Comparison of ENCODE assay signal across 1 cellular context in the genomic region with DNA sequence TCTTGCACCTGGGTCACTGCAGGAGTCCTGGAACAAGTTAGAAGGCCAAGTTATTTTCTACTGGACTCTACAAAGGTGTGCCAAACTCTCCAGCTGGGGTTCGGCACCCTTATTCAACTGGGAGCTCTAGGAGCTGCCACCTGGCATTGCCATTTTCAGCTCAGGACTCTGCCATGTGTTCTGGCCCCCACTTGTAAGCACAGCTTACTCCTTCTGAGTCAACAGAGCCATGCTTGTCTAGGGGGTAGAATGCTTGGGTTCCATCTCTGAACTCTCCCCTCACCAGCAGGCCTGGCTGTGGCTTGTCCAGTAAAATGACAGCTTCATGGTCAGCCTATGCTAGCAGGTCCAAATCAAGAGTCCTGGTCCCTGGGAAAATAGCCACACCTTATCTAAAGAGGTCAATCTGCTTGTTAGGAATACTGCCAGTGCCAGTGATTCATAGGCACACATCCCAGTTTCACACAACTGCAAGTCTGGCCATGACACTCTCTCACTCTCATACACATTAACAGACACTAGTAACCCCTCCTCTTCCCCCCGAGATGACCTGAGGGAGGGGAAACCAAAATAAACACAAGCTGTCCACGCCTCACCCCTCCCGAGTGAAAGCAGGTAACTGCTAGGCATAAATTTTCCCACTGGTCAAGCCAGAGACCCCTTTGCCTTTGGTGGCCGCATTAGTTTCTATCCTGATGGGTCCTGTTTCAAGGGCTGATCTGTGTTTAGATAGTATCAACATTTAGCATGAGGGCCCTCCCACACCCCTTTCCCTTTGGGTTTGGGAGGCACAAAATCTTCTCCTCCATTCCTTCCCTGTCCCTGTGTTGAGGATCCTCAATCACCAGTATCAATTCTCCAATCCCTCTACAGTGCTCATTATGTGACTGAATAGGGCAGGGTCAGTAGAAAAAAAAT.
TF ChIP-seq lines count a peak whose summit lies in the region.

No MANE protein-coding gene starts in this region.

TF ChIP-seq in HepG2, 621 proteins besides CTCF, POLR2A, EP300 and RAD21 (continued from another document and continues in another):
- TF ChIP-seq ZNF280D (CRISPR knock-in tag; IDR thresholded peaks at IDR 0.05) (peak; percentile 56; the same call in 1 of the 2 replicates), SP4 (CRISPR knock-in tag; IDR thresholded peaks at IDR 0.05) (peak; percentile 76), SIX4 (CRISPR knock-in tag; IDR thresholded peaks at IDR 0.05) (peak; percentile 88), SOX13 (IDR thresholded peaks at IDR 0.05) (peak; percentile 81), SOX13 (CRISPR knock-in tag; conservative IDR thresholded peaks at IDR 0.05 in 1 of 2, IDR thresholded peaks at IDR 0.05 in 1 of 2) (peak in 1 of 2 experiments; percentile 96; a peak in 3 of 4 replicates), ZNF383 (CRISPR knock-in tag; IDR thresholded peaks at IDR 0.05; ENCODE audit: borderline replicate concordance) (no peak; the same call in 1 of the 2 replicates), ZBTB46 (CRISPR knock-in tag; IDR thresholded peaks at IDR 0.05; ENCODE audit: borderline replicate concordance) (no peak), MED1 (CRISPR knock-in tag; IDR thresholded peaks at IDR 0.05) (peak; percentile 92), ARID2 (CRISPR knock-in tag; IDR thresholded peaks at IDR 0.05; ENCODE audit: borderline replicate concordance) (no peak), PRPF4 (IDR thresholded peaks at IDR 0.05; ENCODE audit: low read depth, low read length, poor library complexity, severe bottlenecking) (no peak), ZNF546 (CRISPR knock-in tag; conservative IDR thresholded peaks at IDR 0.05) (no peak), HMG20A (CRISPR knock-in tag; IDR thresholded peaks at IDR 0.05; ENCODE audit: borderline replicate concordance) (peak; percentile 84), TOPORS (CRISPR knock-in tag; IDR thresholded peaks at IDR 0.05) (no peak), ZNF543 (CRISPR knock-in tag; IDR thresholded peaks at IDR 0.05) (no peak), BCL6 (CRISPR knock-in tag; IDR thresholded peaks at IDR 0.05) (peak; percentile 95), MATR3 (CRISPR knock-in tag; IDR thresholded peaks at IDR 0.05) (no peak), PHF8 (CRISPR knock-in tag; IDR thresholded peaks at IDR 0.05) (peak; percentile 39; the same call in 1 of the 2 replicates), ZNF44 (CRISPR knock-in tag; IDR thresholded peaks at IDR 0.05) (peak; percentile 77; the same call in 1 of the 2 replicates), ZNF234 (CRISPR knock-in tag; conservative IDR thresholded peaks at IDR 0.05) (0 out of 2 replicates have a peak, but pooled peaks have one; percentile 40), ZNF296 (CRISPR knock-in tag; conservative IDR thresholded peaks at IDR 0.05) (no peak), ZMYM4 (CRISPR knock-in tag; IDR thresholded peaks at IDR 0.05) (peak; percentile 93), ZNF292 (CRISPR knock-in tag; IDR thresholded peaks at IDR 0.05; ENCODE audit: borderline replicate concordance, low read depth) (peak; percentile 99), GTF2F1 (IDR thresholded peaks at IDR 0.05; ENCODE audit: low read length) (no peak), ZBTB25 (CRISPR knock-in tag; IDR thresholded peaks at IDR 0.05) (no peak; the same call in 1 of the 2 replicates), ZNF572 (CRISPR knock-in tag; IDR thresholded peaks at IDR 0.05) (no peak), XBP1 (CRISPR knock-in tag; IDR thresholded peaks at IDR 0.05) (no peak), ZNF644 (CRISPR knock-in tag; IDR thresholded peaks at IDR 0.05; ENCODE audit: low read depth) (peak; percentile 99), FOXP4 (CRISPR knock-in tag; IDR thresholded peaks at IDR 0.05) (peak; percentile 98), MTF1 (CRISPR knock-in tag; IDR thresholded peaks at IDR 0.05) (no peak), IKZF4 (CRISPR knock-in tag; IDR thresholded peaks at IDR 0.05; ENCODE audit: borderline replicate concordance, low read depth, not compliant biosample characterization) (no peak), ZNF382 (CRISPR knock-in tag; IDR thresholded peaks at IDR 0.05; ENCODE audit: borderline replicate concordance) (no peak), ZNF557 (CRISPR knock-in tag; IDR thresholded peaks at IDR 0.05) (peak; percentile 72; the same call in 1 of the 2 replicates), ZNF230 (CRISPR knock-in tag; IDR thresholded peaks at IDR 0.05) (0 out of 2 replicates have a peak, but pooled peaks have one; percentile 24), KAT2B (IDR thresholded peaks at IDR 0.05; ENCODE audit: borderline replicate concordance, low read depth, low read length) (no peak), AKAP8 (CRISPR knock-in tag; IDR thresholded peaks at IDR 0.05) (peak; percentile 67), ZNF232 (CRISPR knock-in tag; IDR thresholded peaks at IDR 0.05; ENCODE audit: borderline replicate concordance) (peak; percentile 80; the same call in 1 of the 2 replicates), MEIS2 (CRISPR knock-in tag; IDR thresholded peaks at IDR 0.05) (peak; percentile 76; the same call in 1 of the 2 replicates), MAFK (conservative IDR thresholded peaks at IDR 0.05 in 1 of 2, IDR thresholded peaks at IDR 0.05 in 1 of 2; ENCODE audit: low read length in 2 of 2) (0 out of 4 replicates have a peak, but pooled peaks of 1 of the 2 experiments have one; percentile 15), ZBTB42 (CRISPR knock-in tag; IDR thresholded peaks at IDR 0.05) (no peak), TBX3 (IDR thresholded peaks at IDR 0.05; ENCODE audit: borderline replicate concordance) (peak; percentile 80; the same call in 1 of the 2 replicates)
- TF ChIP-seq, protein P1, sequence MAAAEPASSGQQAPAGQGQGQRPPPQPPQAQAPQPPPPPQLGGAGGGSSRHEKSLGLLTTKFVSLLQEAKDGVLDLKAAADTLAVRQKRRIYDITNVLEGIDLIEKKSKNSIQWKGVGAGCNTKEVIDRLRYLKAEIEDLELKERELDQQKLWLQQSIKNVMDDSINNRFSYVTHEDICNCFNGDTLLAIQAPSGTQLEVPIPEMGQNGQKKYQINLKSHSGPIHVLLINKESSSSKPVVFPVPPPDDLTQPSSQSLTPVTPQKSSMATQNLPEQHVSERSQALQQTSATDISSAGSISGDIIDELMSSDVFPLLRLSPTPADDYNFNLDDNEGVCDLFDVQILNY (CRISPR knock-in tag; conservative IDR thresholded peaks at IDR 0.05): 0 out of 2 replicates have a peak, but pooled peaks have one; percentile 35
- TF ChIP-seq, protein P2, sequence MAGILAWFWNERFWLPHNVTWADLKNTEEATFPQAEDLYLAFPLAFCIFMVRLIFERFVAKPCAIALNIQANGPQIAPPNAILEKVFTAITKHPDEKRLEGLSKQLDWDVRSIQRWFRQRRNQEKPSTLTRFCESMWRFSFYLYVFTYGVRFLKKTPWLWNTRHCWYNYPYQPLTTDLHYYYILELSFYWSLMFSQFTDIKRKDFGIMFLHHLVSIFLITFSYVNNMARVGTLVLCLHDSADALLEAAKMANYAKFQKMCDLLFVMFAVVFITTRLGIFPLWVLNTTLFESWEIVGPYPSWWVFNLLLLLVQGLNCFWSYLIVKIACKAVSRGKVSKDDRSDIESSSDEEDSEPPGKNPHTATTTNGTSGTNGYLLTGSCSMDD (CRISPR knock-in tag; IDR thresholded peaks at IDR 0.05): no peak
- TF ChIP-seq, protein P3, sequence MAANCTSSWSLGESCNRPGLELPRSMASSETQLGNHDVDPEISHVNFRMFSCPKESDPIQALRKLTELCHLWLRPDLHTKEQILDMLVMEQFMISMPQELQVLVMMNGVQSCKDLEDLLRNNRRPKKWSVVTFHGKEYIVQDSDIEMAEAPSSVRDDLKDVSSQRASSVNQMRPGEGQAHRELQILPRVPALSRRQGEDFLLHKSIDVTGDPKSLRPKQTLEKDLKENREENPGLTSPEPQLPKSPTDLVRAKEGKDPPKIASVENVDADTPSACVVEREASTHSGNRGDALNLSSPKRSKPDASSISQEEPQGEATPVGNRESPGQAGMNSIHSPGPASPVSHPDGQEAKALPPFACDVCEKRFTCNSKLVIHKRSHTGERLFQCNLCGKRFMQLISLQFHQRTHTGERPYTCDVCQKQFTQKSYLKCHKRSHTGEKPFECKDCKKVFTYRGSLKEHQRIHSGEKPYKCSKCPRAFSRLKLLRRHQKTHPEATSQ (CRISPR knock-in tag; IDR thresholded peaks at IDR 0.05; ENCODE audit: borderline replicate concordance): peak; percentile 79; the same call in 1 of the 2 replicates
- TF ChIP-seq, protein P4, sequence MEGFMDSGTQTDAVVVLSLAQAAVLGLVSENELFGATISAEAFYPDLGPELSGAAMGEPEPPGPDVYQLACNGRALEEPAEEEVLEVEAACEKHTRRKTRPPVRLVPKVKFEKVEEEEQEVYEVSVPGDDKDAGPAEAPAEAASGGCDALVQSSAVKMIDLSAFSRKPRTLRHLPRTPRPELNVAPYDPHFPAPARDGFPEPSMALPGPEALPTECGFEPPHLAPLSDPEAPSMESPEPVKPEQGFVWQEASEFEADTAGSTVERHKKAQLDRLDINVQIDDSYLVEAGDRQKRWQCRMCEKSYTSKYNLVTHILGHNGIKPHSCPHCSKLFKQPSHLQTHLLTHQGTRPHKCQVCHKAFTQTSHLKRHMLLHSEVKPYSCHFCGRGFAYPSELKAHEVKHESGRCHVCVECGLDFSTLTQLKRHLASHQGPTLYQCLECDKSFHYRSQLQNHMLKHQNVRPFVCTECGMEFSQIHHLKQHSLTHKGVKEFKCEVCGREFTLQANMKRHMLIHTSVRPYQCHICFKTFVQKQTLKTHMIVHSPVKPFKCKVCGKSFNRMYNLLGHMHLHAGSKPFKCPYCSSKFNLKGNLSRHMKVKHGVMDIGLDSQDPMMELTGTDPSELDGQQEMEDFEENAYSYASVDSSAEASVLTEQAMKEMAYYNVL (CRISPR knock-in tag; IDR thresholded peaks at IDR 0.05; ENCODE audit: borderline replicate concordance): peak; percentile 94
